In the genomic region with DNA sequence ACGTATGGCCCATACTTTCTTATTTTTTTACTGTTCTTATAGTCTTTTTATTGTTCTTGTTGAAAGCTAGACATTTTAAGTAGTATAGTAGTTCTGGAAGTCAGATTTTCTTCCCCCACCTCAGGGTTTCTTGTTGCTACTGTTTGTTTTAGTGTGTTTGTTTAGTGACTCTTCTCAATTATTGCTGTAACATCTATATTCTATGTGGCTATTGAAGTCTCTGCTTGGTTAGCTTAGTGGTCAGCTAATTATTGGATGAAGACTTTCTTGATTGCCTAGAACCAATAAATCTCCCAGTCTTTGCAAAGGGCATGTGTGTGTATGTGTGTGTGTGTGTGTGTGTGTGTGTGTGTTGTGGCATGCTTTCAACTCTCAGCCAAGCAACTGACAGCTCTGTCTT, we compare ENCODE assay signal across 34 cellular contexts. TPM values are rescaled to one million over a fixed set of nuclear protein-coding genes. Genes with fewer than 3 reads are reported as not detected.
"Had no signal": no experiment of that assay in that cellular context is flagged by ENCODE, and none has a peak within 500 bp of the region (broad histone marks: within the 10 kb centered on the region; RNA-seq: fewer than 3 reads in every experiment).

No MANE protein-coding gene starts in this region.

- H3K9ac ChIP-seq: neural progenitor cell, parathyroid adenoma had no signal

- H3K27me3 ChIP-seq: neural progenitor cell, neutrophil, right atrium auricular region, stomach, testis, thyroid gland, transverse colon, upper lobe of left lung, vagina had no signal

- H3K9me3 ChIP-seq: neutrophil, testis, thyroid gland, upper lobe of left lung, vagina had no signal

- ATAC-seq: natural killer cell; psoas muscle; sciatic nerve; stimulated activated naive B cell treated with anti-CD40 and anti-IgM and Interleukin-4, amounts not matched to agents 10 μg/mL and 1 μg/mL and 100 μg/mL, for 72 hours; stimulated activated naive CD8-positive, alpha-beta T cell treated with anti-CD3 and anti-CD28 coated beads, Interleukin-15, Interleukin-2, amounts not matched to agents 100 U/mL and 50 U/mL, for 24 hours had no signal

- H3K4me3 ChIP-seq: left ventricle myocardium inferior, lung, neural progenitor cell, psoas muscle, right atrium auricular region, skin epidermis, stomach, testis, thyroid gland, transverse colon, upper lobe of left lung, vagina had no signal

- H3K27ac ChIP-seq: left ventricle myocardium inferior, neural progenitor cell, neutrophil, parathyroid adenoma, psoas muscle, right atrium auricular region, skin epidermis, stomach, testis, thyroid gland, transverse colon, upper lobe of left lung, vagina had no signal

- H3K79me2 ChIP-seq: parathyroid adenoma had no signal

- H2AFZ ChIP-seq: neural progenitor cell, parathyroid adenoma had no signal

- H3K4me1 ChIP-seq: left ventricle myocardium inferior, neural progenitor cell, parathyroid adenoma, psoas muscle, right atrium auricular region, stomach, testis, thyroid gland, transverse colon, upper lobe of left lung, vagina had no signal

- DNase-seq: hippocampal formation; immature natural killer cell; islet precursor cell; left ventricle myocardium inferior; mesendoderm; naive B cell; natural killer cell; nephron progenitor cell; occipital lobe; psoas muscle; stimulated activated CD4-positive, alpha-beta T cell treated with anti-CD3 and anti-CD28 coated beads, Interleukin-12 subunit alpha, Interleukin-12 subunit beta, amount 100 ng/mL, for 4 hours; stimulated activated CD4-positive, alpha-beta T cell treated with anti-CD3 and anti-CD28 coated beads, Interleukin-15, amount 100 ng/mL, for 24 hours; stimulated activated CD4-positive, alpha-beta T cell treated with anti-CD3 and anti-CD28 coated beads, Interleukin-2, amount 100 ng/mL, for 24 hours; stimulated activated CD4-positive, alpha-beta T cell treated with anti-CD3 and anti-CD28 coated beads, Interleukin-4, amount 100 ng/mL, for 1 hour; stimulated activated naive B cell treated with anti-CD40 and anti-IgM and Interleukin-4, amounts not matched to agents 10 μg/mL and 1 μg/mL and 100 μg/mL, for 72 hours; stimulated activated naive CD8-positive, alpha-beta T cell treated with anti-CD3 and anti-CD28 coated beads, Interleukin-15, Interleukin-2, amounts not matched to agents 100 U/mL and 50 U/mL, for 24 hours; stomach; testis; thyroid gland; transverse colon; upper lobe of left lung had no signal

- H3K36me3 ChIP-seq: left ventricle myocardium inferior, neural progenitor cell, neutrophil, right atrium auricular region, stomach, thyroid gland, transverse colon, upper lobe of left lung, vagina had no signal

- H3K4me2 ChIP-seq: neural progenitor cell had no signal

RNA-seq across cellular contexts. Expression of a gene that starts 34.3 kb away (rescaled TPM):
- total RNA-seq: mononuclear cell had no signal
- polyA plus RNA-seq: immature natural killer cell had no signal

RNA-seq across cellular contexts. Expression of a gene that starts 49.5 kb away (rescaled TPM):
- total RNA-seq: kidney epithelial cell, lower leg skin, lung, mononuclear cell, natural killer cell, occipital lobe, osteocyte, right atrium auricular region, sciatic nerve, stomach, thyroid gland, transverse colon, upper lobe of left lung, urinary bladder, vagina had no signal
- polyA plus RNA-seq: immature natural killer cell, lung, stomach had no signal
